In the genomic region with DNA sequence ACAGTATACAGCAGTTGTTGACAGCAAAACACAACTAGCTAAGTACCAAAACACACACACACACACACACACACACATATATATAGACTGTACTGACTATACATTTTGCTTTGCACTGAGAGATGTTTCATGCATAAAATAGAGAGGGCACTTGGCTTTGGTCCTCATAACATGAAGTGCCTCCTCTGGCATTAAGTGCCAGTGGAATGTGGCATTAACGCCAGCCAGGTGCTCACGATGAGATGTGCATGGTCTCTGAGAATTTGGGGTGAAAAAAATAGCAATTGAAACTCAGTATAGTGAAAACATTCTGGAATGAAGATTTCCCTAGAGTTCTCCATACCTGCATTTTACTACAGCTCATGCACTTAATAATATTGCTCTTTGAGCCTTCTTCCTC, we compare ENCODE assay signal across 30 cellular contexts.
"Had no signal": no experiment of that assay in that cellular context is flagged by ENCODE, and none has a peak within 500 bp of the region (broad histone marks: within the 10 kb centered on the region; RNA-seq: fewer than 3 reads in every experiment).

No MANE protein-coding gene starts in this region.

- H3K36me3 ChIP-seq: gastrocnemius medialis, WERI-Rb-1 had no signal

- DNase-seq: activated B cell treated with CpG ODN at 0.5 μM for 24 hours; activated CD4-positive, alpha-beta T cell treated with anti-CD3 and anti-CD28 coated beads for 48 hours; activated CD4-positive, alpha-beta T cell treated with anti-CD3 and anti-CD28 coated beads, Interleukin-2, amount 50 U/mL, for 1 hour; activated CD4-positive, alpha-beta T cell treated with anti-CD3 and anti-CD28 coated beads, Interleukin-2, amount 50 U/mL, for 48 hours; activated CD8-positive, alpha-beta memory T cell treated with anti-CD3 and anti-CD28 coated beads for 24 hours; activated CD8-positive, alpha-beta T cell treated with anti-CD3 and anti-CD28 coated beads for 36 hours; activated effector memory CD4-positive, alpha-beta T cell treated with Interleukin-2 at 50 U/mL for 16 hours; activated gamma-delta T cell treated with Interleukin-2 at 50 U/mL for 16 hours; activated naive CD4-positive, alpha-beta T cell treated with anti-CD3 and anti-CD28 coated beads, Interleukin-2, amount 50 U/mL, for 16 hours; activated naive CD4-positive, alpha-beta T cell treated with Interleukin-2 at 50 U/mL for 16 hours; activated T-cell treated with anti-CD3 and anti-CD28 coated beads, Interleukin-2, amount 50 U/mL, for 4 hours; amniotic stem cell; anterior cingulate cortex; body of pancreas; caudate nucleus; cortex of kidney; dermis blood vessel endothelial cell; effector CD4-positive, alpha-beta T cell; effector memory CD8-positive, alpha-beta T cell; erythroblast; foreskin keratinocyte; gastrocnemius medialis; glutamatergic neuron; heart left ventricle; T-helper 17 cell; T1000; WERI-Rb-1 had no signal

- H3K27me3 ChIP-seq: body of pancreas, esophagus muscularis mucosa, foreskin keratinocyte, gastrocnemius medialis, heart left ventricle had no signal

- ATAC-seq: activated CD4-positive, CD25-positive, alpha-beta regulatory T cell treated with anti-CD3 and anti-CD28 coated beads, Interleukin-2, amount 50 U/mL, for 24 hours; activated CD8-positive, alpha-beta T cell treated with anti-CD3 and anti-CD28 coated beads for 36 hours; activated T-cell treated with anti-CD3 and anti-CD28 coated beads, Interleukin-2, amount 50 U/mL, for 4 hours; activated T-helper 17 cell treated with anti-CD3 and anti-CD28 coated beads, Interleukin-2, amount 50 U/mL, for 72 hours; body of pancreas; effector memory CD8-positive, alpha-beta T cell; foreskin keratinocyte; gastrocnemius medialis; heart left ventricle; T-helper 17 cell had no signal

- H3K4me3 ChIP-seq: body of pancreas, esophagus muscularis mucosa, gastrocnemius medialis, heart left ventricle had no signal

- H3K27ac ChIP-seq: body of pancreas, esophagus muscularis mucosa, foreskin keratinocyte, gastrocnemius medialis, heart left ventricle, WERI-Rb-1 had no signal

- H3K9me3 ChIP-seq: body of pancreas, esophagus muscularis mucosa, gastrocnemius medialis, heart left ventricle had no signal

- H3K4me1 ChIP-seq: body of pancreas, esophagus muscularis mucosa, foreskin keratinocyte, gastrocnemius medialis, heart left ventricle had no signal
